1 cellular context compared by ENCODE assay signal in genomic region chr9:127522727-127523126, GRCh38.
TF ChIP-seq lines count a peak whose summit lies in the region.

No MANE protein-coding gene starts in this region.

TF ChIP-seq in GM23338, 12 proteins besides CTCF, POLR2A, EP300 and RAD21 (continued from another document):
- TF ChIP-seq ETS1 (IDR thresholded peaks at IDR 0.05) (no peak), NANOG (IDR thresholded peaks at IDR 0.05; ENCODE audit: borderline replicate concordance) (no peak), REST (IDR thresholded peaks at IDR 0.05; ENCODE audit: unreplicated experiment) (no peak), STAT1 (IDR thresholded peaks at IDR 0.05; ENCODE audit: unreplicated experiment) (no peak)
